ENCODE assay signal across 30 cellular contexts in genomic region chrX:22124098-22124497, GRCh38.
DNase-seq lines count a peak whose midpoint lies in the region; ATAC-seq, FAIRE-seq and TF ChIP-seq lines count a peak whose summit lies in the region.
"Had no signal": no experiment of that assay in that cellular context is flagged by ENCODE, and none has a peak within 500 bp of the region (broad histone marks: within the 10 kb centered on the region; RNA-seq: fewer than 3 reads in every experiment).

No MANE protein-coding gene starts in this region.

- DNase-seq in RCC 7860 (ENCODE audit: low spot score) (peak; percentile 30), left lung (no peak), aorta (no peak), NCI-H146 (lab: John Stamatoyannopoulos, UW) (no peak), COLO829 (ENCODE audit: low spot score) (no peak)
- DNase-seq: activated CD4-positive, alpha-beta T cell treated with anti-CD3 and anti-CD28 coated beads for 36 hours; activated CD8-positive, alpha-beta T cell treated with anti-CD3 and anti-CD28 coated beads, Interleukin-2, amount 10 ng/mL, durations not matched to agents 7 days and 5 days; activated naive CD8-positive, alpha-beta T cell treated with anti-CD3 and anti-CD28 coated beads, Interleukin-2, amount 10 ng/mL, durations not matched to agents 7 days and 5 days; CD4-positive, CD25-positive, alpha-beta regulatory T cell; DMS 273 treated with DMSO at 0.1 percent for 48 hours; dorsolateral prefrontal cortex; EL; hypothalamus; immature natural killer cell; KG1; left ventricle myocardium superior; NCI-H1436; NCI-H2107; retina; SK-N-SH; small intestine; stimulated activated CD4-positive, alpha-beta T cell treated with anti-CD3 and anti-CD28 coated beads, Interleukin-1b, Interleukin-23, amount 100 ng/mL, for 48 hours; stomach; T-helper 2 cell; transverse colon had no signal

- H3K27me3 ChIP-seq in left lung (no peaks in the 10 kb centered on the region), aorta (ENCODE audit: control insufficient read depth in 1 of 2, insufficient read depth in 2 of 2, low read length in 1 of 2) (no peaks in the 10 kb centered on the region)
- H3K27me3 ChIP-seq: gastrocnemius medialis, stomach, transverse colon had no signal

- FAIRE-seq in RCC 7860 (lab: Jason Lieb, UNC), result no peak
- FAIRE-seq: GM12878, small intestine had no signal

- H3K9me3 ChIP-seq in left lung (no peaks in the 10 kb centered on the region), aorta (ENCODE audit: control insufficient read depth, low read length) (no peaks in the 10 kb centered on the region)
- H3K9me3 ChIP-seq: gastrocnemius medialis, SK-N-SH, stomach, transverse colon had no signal

- H3K4me3 ChIP-seq in left lung (no peak overlapping the region), aorta (ENCODE audit: low read length in 2 of 2) (no peak overlapping the region)
- H3K4me3 ChIP-seq: dorsolateral prefrontal cortex, gastrocnemius medialis, GM12878, stomach, transverse colon had no signal

- WGBS in aorta, 2 donors, result 86 to 98% methylated on average over 6 of the region's 6 CpGs

- H3K36me3 ChIP-seq in left lung (no peaks in the 10 kb centered on the region), aorta (ENCODE audit: control insufficient read depth in 1 of 2, insufficient read depth in 2 of 2, low read length in 1 of 2) (no peaks in the 10 kb centered on the region)
- H3K36me3 ChIP-seq: gastrocnemius medialis, stomach, transverse colon had no signal

- intact Hi-C loops in left lung (cut with DNase I), result no loop called here
- intact Hi-C loops in aorta (cut with DNase I), result no loop called here

- H3K27ac ChIP-seq in left lung (no peak overlapping the region), aorta (ENCODE audit: low read depth in 1 of 2, low read length in 2 of 2) (no peak overlapping the region)
- H3K27ac ChIP-seq: dorsolateral prefrontal cortex, gastrocnemius medialis, stomach, transverse colon had no signal

- H3K4me1 ChIP-seq in left lung, result no peaks in the 10 kb centered on the region
- H3K4me1 ChIP-seq in aorta (ENCODE audit: control insufficient read depth in 1 of 2, insufficient read depth in 2 of 2, low read length in 2 of 2), result no peaks in the 10 kb centered on the region
- H3K4me1 ChIP-seq: gastrocnemius medialis, stomach, transverse colon had no signal

- no peak for TF ChIP-seq CTCF in left lung (IDR thresholded peaks at IDR 0.05)

- ATAC-seq in esophagus mucosa (peak; percentile 65), left lung (peak; percentile 18), aorta (ENCODE audit: low FRiP score) (peak; percentile 59), GM19395 (IDR thresholded peaks at IDR 0.05; ENCODE audit: unreplicated experiment) (no peak)
- ATAC-seq: activated CD4-positive, alpha-beta T cell treated with anti-CD3 and anti-CD28 coated beads for 36 hours; activated CD8-positive, alpha-beta T cell treated with anti-CD3 and anti-CD28 coated beads, Interleukin-2, amount 10 ng/mL, durations not matched to agents 7 days and 5 days; GM12878; left ventricle myocardium superior; natural killer cell treated with Interleukin-12 subunit alpha and Interleukin-12 subunit beta and Interleukin-15 and Interleukin-18, amount 100 ng/mL, for 72 hours had no signal
